Comparison of ENCODE assay signal across 24 cellular contexts in genomic region chr3:180253283-180253682, GRCh38.
"Had no signal": no experiment of that assay in that cellular context is flagged by ENCODE, and none has a peak within 500 bp of the region (broad histone marks: within the 10 kb centered on the region; RNA-seq: fewer than 3 reads in every experiment).

No MANE protein-coding gene starts in this region.

- H3K27me3 ChIP-seq: body of pancreas, tibial nerve had no signal

- H3K4me1 Mint-ChIP-seq: activated CD4-positive, alpha-beta memory T cell treated with anti-CD3 and anti-CD28 coated beads, Interleukin-2, amount 10 ng/mL, durations not matched to agents 7 days and 5 days; activated CD8-positive, alpha-beta memory T cell treated with anti-CD3 and anti-CD28 coated beads, Interleukin-2, amount 10 ng/mL, durations not matched to agents 7 days and 5 days; activated naive CD8-positive, alpha-beta T cell treated with anti-CD3 and anti-CD28 coated beads, Interleukin-2, amount 10 ng/mL, durations not matched to agents 7 days and 5 days; activated T-helper 17 cell treated with anti-CD3 and anti-CD28 coated beads, Interleukin-2, amount 50 U/mL, for 72 hours; central memory CD8-positive, alpha-beta T cell; nephron progenitor cell; T-cell had no signal

- H3K27ac Mint-ChIP-seq: activated CD4-positive, alpha-beta memory T cell treated with anti-CD3 and anti-CD28 coated beads, Interleukin-2, amount 10 ng/mL, durations not matched to agents 7 days and 5 days; activated CD8-positive, alpha-beta memory T cell treated with anti-CD3 and anti-CD28 coated beads, Interleukin-2, amount 10 ng/mL, durations not matched to agents 7 days and 5 days; activated naive CD8-positive, alpha-beta T cell treated with anti-CD3 and anti-CD28 coated beads, Interleukin-2, amount 10 ng/mL, durations not matched to agents 7 days and 5 days; activated T-helper 17 cell treated with anti-CD3 and anti-CD28 coated beads, Interleukin-2, amount 50 U/mL, for 72 hours; nephron progenitor cell; T-cell had no signal

- H3K9me3 ChIP-seq: body of pancreas had no signal

- ATAC-seq: activated CD8-positive, alpha-beta memory T cell treated with anti-CD3 and anti-CD28 coated beads, Interleukin-2, amount 10 ng/mL, durations not matched to agents 7 days and 5 days; activated T-helper 17 cell treated with anti-CD3 and anti-CD28 coated beads, Interleukin-2, amount 50 U/mL, for 72 hours; body of pancreas; esophagus mucosa; stimulated activated naive CD8-positive, alpha-beta T cell treated with anti-CD3 and anti-CD28 coated beads, Interleukin-15, Interleukin-2, amounts not matched to agents 100 U/mL and 50 U/mL, for 24 hours; T-cell had no signal

- H3K4me3 Mint-ChIP-seq: activated CD4-positive, alpha-beta memory T cell treated with anti-CD3 and anti-CD28 coated beads, Interleukin-2, amount 10 ng/mL, durations not matched to agents 7 days and 5 days; activated CD8-positive, alpha-beta memory T cell treated with anti-CD3 and anti-CD28 coated beads, Interleukin-2, amount 10 ng/mL, durations not matched to agents 7 days and 5 days; activated naive CD8-positive, alpha-beta T cell treated with anti-CD3 and anti-CD28 coated beads, Interleukin-2, amount 10 ng/mL, durations not matched to agents 7 days and 5 days; activated T-helper 17 cell treated with anti-CD3 and anti-CD28 coated beads, Interleukin-2, amount 50 U/mL, for 72 hours; central memory CD8-positive, alpha-beta T cell; nephron progenitor cell; T-cell had no signal

- DNase-seq: activated CD4-positive, alpha-beta memory T cell treated with anti-CD3 and anti-CD28 coated beads, Interleukin-2, amount 10 ng/mL, durations not matched to agents 7 days and 5 days; activated CD4-positive, alpha-beta T cell treated with anti-CD3 and anti-CD28 coated beads for 48 hours; activated CD4-positive, CD25-positive, alpha-beta regulatory T cell; activated CD8-positive, alpha-beta memory T cell treated with anti-CD3 and anti-CD28 coated beads, Interleukin-2, amount 10 ng/mL, durations not matched to agents 7 days and 5 days; activated naive CD4-positive, alpha-beta T cell; activated naive CD8-positive, alpha-beta T cell treated with anti-CD3 and anti-CD28 coated beads, Interleukin-2, amount 10 ng/mL, durations not matched to agents 7 days and 5 days; body of pancreas; foreskin melanocyte; glutamatergic neuron; hippocampal formation; left ventricle myocardium inferior; nephron progenitor cell; occipital lobe; retina; stimulated activated CD4-positive, alpha-beta T cell treated with anti-CD3 and anti-CD28 coated beads, Interleukin-12 subunit alpha, Interleukin-12 subunit beta, amount 100 ng/mL, for 4 hours; stimulated activated CD4-positive, alpha-beta T cell treated with anti-CD3 and anti-CD28 coated beads, Interleukin-2, amount 100 ng/mL, for 24 hours; stimulated activated naive CD8-positive, alpha-beta T cell treated with anti-CD3 and anti-CD28 coated beads, Interleukin-15, Interleukin-2, amounts not matched to agents 100 U/mL and 50 U/mL, for 24 hours; substantia nigra; T-cell had no signal

- H3K4me3 ChIP-seq: body of pancreas, coronary artery, left ventricle myocardium inferior, tibial nerve had no signal

- H3K27ac ChIP-seq: body of pancreas, coronary artery, left ventricle myocardium inferior, tibial nerve had no signal

- H3K36me3 ChIP-seq: left ventricle myocardium inferior, tibial nerve had no signal

- H3K4me1 ChIP-seq: body of pancreas, left ventricle myocardium inferior, tibial nerve had no signal

- H3K27me3 Mint-ChIP-seq: activated CD4-positive, alpha-beta memory T cell treated with anti-CD3 and anti-CD28 coated beads, Interleukin-2, amount 10 ng/mL, durations not matched to agents 7 days and 5 days; activated naive CD8-positive, alpha-beta T cell treated with anti-CD3 and anti-CD28 coated beads, Interleukin-2, amount 10 ng/mL, durations not matched to agents 7 days and 5 days had no signal

- H3K36me3 Mint-ChIP-seq: activated CD8-positive, alpha-beta memory T cell treated with anti-CD3 and anti-CD28 coated beads, Interleukin-2, amount 10 ng/mL, durations not matched to agents 7 days and 5 days; activated naive CD8-positive, alpha-beta T cell treated with anti-CD3 and anti-CD28 coated beads, Interleukin-2, amount 10 ng/mL, durations not matched to agents 7 days and 5 days; T-cell had no signal

- H3K9me3 Mint-ChIP-seq: activated CD4-positive, alpha-beta memory T cell treated with anti-CD3 and anti-CD28 coated beads, Interleukin-2, amount 10 ng/mL, durations not matched to agents 7 days and 5 days; central memory CD8-positive, alpha-beta T cell had no signal
